In the genomic region with DNA sequence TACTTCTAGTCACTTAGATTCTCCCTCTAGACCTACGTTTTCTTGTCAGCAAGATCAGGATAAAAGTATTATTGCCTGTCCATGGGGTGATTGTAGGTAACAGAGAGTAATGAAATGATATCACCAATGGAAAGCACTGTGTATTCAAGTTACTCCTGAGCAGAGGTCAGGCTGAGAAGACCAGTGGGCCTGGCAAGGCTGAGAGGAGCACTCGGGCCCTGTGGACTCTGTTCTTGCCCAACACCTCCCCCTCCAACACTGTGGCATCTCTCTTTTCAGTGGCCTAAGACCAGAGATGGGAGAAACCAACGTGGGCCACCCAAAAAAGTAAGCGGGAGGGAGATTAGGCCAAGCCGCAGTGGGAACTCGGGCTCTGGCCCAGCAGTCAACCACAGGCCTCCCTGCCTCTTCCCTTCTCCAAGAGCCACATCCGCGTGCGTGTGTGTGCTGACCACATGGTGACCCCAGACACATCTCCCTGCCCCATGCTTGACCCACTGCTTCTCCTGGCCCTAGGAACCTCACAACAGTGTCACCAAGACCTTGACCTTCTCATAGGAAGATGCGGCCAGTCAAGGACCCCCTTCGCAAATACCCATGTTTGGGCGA, we compare ENCODE assay signal across 28 cellular contexts. TPM values are rescaled to one million over a fixed set of nuclear protein-coding genes. Genes with fewer than 3 reads are reported as not detected.
A peak's percentile ranks its signal among the peaks of the same experiment; 100 is the strongest.
DNase-seq lines count a peak whose midpoint lies in the region; ATAC-seq and TF ChIP-seq lines count a peak whose summit lies in the region.
"Had no signal": no experiment of that assay in that cellular context is flagged by ENCODE, and none has a peak within 500 bp of the region (broad histone marks: within the 10 kb centered on the region; RNA-seq: fewer than 3 reads in every experiment).

No MANE protein-coding gene starts in this region.

- no peaks in the 10 kb centered on the region for H3K27me3 ChIP-seq in CD8-positive, alpha-beta T cell (ENCODE audit: insufficient read depth, low read length)
- H3K27me3 ChIP-seq: ascending aorta, left lung, MG63, Peyer's patch had no signal

- H3K9me3 Mint-ChIP-seq in activated CD4-positive, alpha-beta T cell treated with anti-CD3 and anti-CD28 coated beads, Interleukin-2, amount 10 ng/mL, durations not matched to agents 7 days and 5 days = no peaks in the 10 kb centered on the region
- no peaks in the 10 kb centered on the region for H3K9me3 Mint-ChIP-seq in CD8-positive, alpha-beta T cell
- no peaks in the 10 kb centered on the region for H3K9me3 Mint-ChIP-seq in activated CD8-positive, alpha-beta T cell treated with anti-CD3 and anti-CD28 coated beads, Interleukin-2, amount 10 ng/mL, durations not matched to agents 7 days and 5 days (ENCODE audit: insufficient read depth)
- H3K9me3 Mint-ChIP-seq in neural crest cell = no peaks in the 10 kb centered on the region
- no peaks in the 10 kb centered on the region for H3K9me3 Mint-ChIP-seq in osteocyte (ENCODE audit: unreplicated experiment)
- H3K9me3 Mint-ChIP-seq: stimulated activated naive CD8-positive, alpha-beta T cell treated with anti-CD3 and anti-CD28 coated beads, Interleukin-15, amount 100 ng/mL, for 72 hours had no signal

- POLR2A ChIA-PET in activated CD4-positive, alpha-beta T cell treated with anti-CD3 and anti-CD28 coated beads, Interleukin-2, amount 10 ng/mL, durations not matched to agents 7 days and 5 days (lab: Charles Lee) = no interaction called here
- POLR2A ChIA-PET in CD8-positive, alpha-beta T cell (lab: Charles Lee) = no interaction called here
- POLR2A ChIA-PET in activated CD8-positive, alpha-beta T cell treated with anti-CD3 and anti-CD28 coated beads, Interleukin-2, amount 10 ng/mL, durations not matched to agents 7 days and 5 days (lab: Charles Lee) = interaction anchor here (1.3 kb wide), 1 partner anchor 56 kb away, joined by 3 read pairs; the partner anchor contains the start of gene MRPL9

- no peak overlapping the region for H3K27ac ChIP-seq in CD8-positive, alpha-beta T cell (ENCODE audit: low read depth, low read length)
- H3K27ac ChIP-seq: ascending aorta, left lung, SJCRH30, tibial nerve had no signal

- H3K27me3 Mint-ChIP-seq in activated CD4-positive, alpha-beta T cell treated with anti-CD3 and anti-CD28 coated beads, Interleukin-2, amount 10 ng/mL, durations not matched to agents 7 days and 5 days = no peaks in the 10 kb centered on the region
- H3K27me3 Mint-ChIP-seq in CD8-positive, alpha-beta T cell (ENCODE audit: low read depth) = no peaks in the 10 kb centered on the region
- H3K27me3 Mint-ChIP-seq in activated CD8-positive, alpha-beta T cell treated with anti-CD3 and anti-CD28 coated beads, Interleukin-2, amount 10 ng/mL, durations not matched to agents 7 days and 5 days (ENCODE audit: low read depth) = no peaks in the 10 kb centered on the region
- no peaks in the 10 kb centered on the region for H3K27me3 Mint-ChIP-seq in neural crest cell (ENCODE audit: low read depth)
- H3K27me3 Mint-ChIP-seq in osteocyte (ENCODE audit: unreplicated experiment) = peaks cover 5% of the 10 kb centered on the region
- H3K27me3 Mint-ChIP-seq: activated naive CD8-positive, alpha-beta T cell; stimulated activated naive CD8-positive, alpha-beta T cell treated with anti-CD3 and anti-CD28 coated beads, Interleukin-15, amount 100 ng/mL, for 72 hours had no signal

- H3K9me3 ChIP-seq in CD8-positive, alpha-beta T cell (ENCODE audit: low read length) = no peaks in the 10 kb centered on the region
- H3K9me3 ChIP-seq: ascending aorta, left lung, Peyer's patch, SJCRH30, tibial nerve had no signal

- no peaks in the 10 kb centered on the region for H3K36me3 ChIP-seq in CD8-positive, alpha-beta T cell (ENCODE audit: insufficient read depth, low read length)
- H3K36me3 ChIP-seq: ascending aorta, left lung, MG63, SJCRH30, tibial nerve had no signal

- H3K27ac Mint-ChIP-seq in activated CD4-positive, alpha-beta T cell treated with anti-CD3 and anti-CD28 coated beads, Interleukin-2, amount 10 ng/mL, durations not matched to agents 7 days and 5 days = peak overlapping the region; percentile 33
- peak overlapping the region; percentile 76 for H3K27ac Mint-ChIP-seq in CD8-positive, alpha-beta T cell
- H3K27ac Mint-ChIP-seq in activated CD8-positive, alpha-beta T cell treated with anti-CD3 and anti-CD28 coated beads, Interleukin-2, amount 10 ng/mL, durations not matched to agents 7 days and 5 days = peak overlapping the region; percentile 36
- H3K27ac Mint-ChIP-seq in neural crest cell (ENCODE audit: unreplicated experiment) (peak overlapping the region; percentile 36), osteocyte (ENCODE audit: unreplicated experiment) (no peak overlapping the region)
- H3K27ac Mint-ChIP-seq: activated naive CD8-positive, alpha-beta T cell; B cell; stimulated activated naive CD8-positive, alpha-beta T cell treated with anti-CD3 and anti-CD28 coated beads, Interleukin-15, amount 100 ng/mL, for 72 hours had no signal

- CTCF ChIA-PET in activated CD4-positive, alpha-beta T cell treated with anti-CD3 and anti-CD28 coated beads, Interleukin-2, amount 10 ng/mL, durations not matched to agents 7 days and 5 days (lab: Charles Lee) = interaction anchor here (1.1 to 3.7 kb wide), 7 partner anchors 8 to 40 kb away, joined by 3 to 17 read pairs (median 9); no protein-coding TSS in a partner anchor
- CTCF ChIA-PET in CD8-positive, alpha-beta T cell (lab: Charles Lee) = no interaction called here
- CTCF ChIA-PET in activated CD8-positive, alpha-beta T cell treated with anti-CD3 and anti-CD28 coated beads, Interleukin-2, amount 10 ng/mL, durations not matched to agents 7 days and 5 days (lab: Charles Lee) = no interaction called here

- H3K4me1 ChIP-seq in CD8-positive, alpha-beta T cell (ENCODE audit: insufficient read depth, low read length) = peaks cover 43% of the 10 kb centered on the region
- H3K4me1 ChIP-seq: ascending aorta, Peyer's patch, SJCRH30, tibial nerve had no signal

- no peak overlapping the region for H3K4me3 Mint-ChIP-seq in activated CD4-positive, alpha-beta T cell treated with anti-CD3 and anti-CD28 coated beads, Interleukin-2, amount 10 ng/mL, durations not matched to agents 7 days and 5 days
- no peak overlapping the region for H3K4me3 Mint-ChIP-seq in CD8-positive, alpha-beta T cell
- no peak overlapping the region for H3K4me3 Mint-ChIP-seq in activated CD8-positive, alpha-beta T cell treated with anti-CD3 and anti-CD28 coated beads, Interleukin-2, amount 10 ng/mL, durations not matched to agents 7 days and 5 days
- no peak overlapping the region for H3K4me3 Mint-ChIP-seq in neural crest cell
- H3K4me3 Mint-ChIP-seq in osteocyte (ENCODE audit: unreplicated experiment) = no peak overlapping the region
- H3K4me3 Mint-ChIP-seq: activated naive CD8-positive, alpha-beta T cell; B cell; stimulated activated naive CD8-positive, alpha-beta T cell treated with anti-CD3 and anti-CD28 coated beads, Interleukin-15, amount 100 ng/mL, for 72 hours had no signal

- peaks cover 71% of the 10 kb centered on the region for H3K4me1 Mint-ChIP-seq in activated CD4-positive, alpha-beta T cell treated with anti-CD3 and anti-CD28 coated beads, Interleukin-2, amount 10 ng/mL, durations not matched to agents 7 days and 5 days
- H3K4me1 Mint-ChIP-seq in CD8-positive, alpha-beta T cell (ENCODE audit: low read depth) = peaks cover 64% of the 10 kb centered on the region
- H3K4me1 Mint-ChIP-seq in activated CD8-positive, alpha-beta T cell treated with anti-CD3 and anti-CD28 coated beads, Interleukin-2, amount 10 ng/mL, durations not matched to agents 7 days and 5 days (ENCODE audit: low read depth) = peaks cover 60% of the 10 kb centered on the region
- H3K4me1 Mint-ChIP-seq in neural crest cell = no peaks in the 10 kb centered on the region
- no peaks in the 10 kb centered on the region for H3K4me1 Mint-ChIP-seq in osteocyte (ENCODE audit: unreplicated experiment)

- no peak for DNase-seq in activated CD4-positive, alpha-beta T cell treated with anti-CD3 and anti-CD28 coated beads, Interleukin-2, amount 10 ng/mL, durations not matched to agents 7 days and 5 days
- no peak for DNase-seq in activated CD4-positive, alpha-beta T cell treated with anti-CD3 and anti-CD28 coated beads for 4 hours
- DNase-seq in CD8-positive, alpha-beta T cell = no peak
- DNase-seq in activated CD8-positive, alpha-beta T cell treated with anti-CD3 and anti-CD28 coated beads, Interleukin-2, amount 10 ng/mL, durations not matched to agents 7 days and 5 days = no peak
- DNase-seq in neural crest cell (ENCODE audit: low read depth, low spot score) (no peak), ecto neural progenitor cell (ENCODE audit: low spot score) (no peak), osteocyte (ENCODE audit: extremely low spot score, unreplicated experiment) (no peak)
- DNase-seq: dermis blood vessel endothelial cell; hypothalamus; left lung; mesendoderm; MG63; NCI-H1436; NCI-H2081 treated with DMSO at 0.1 percent for 48 hours; NCI-H345; nucleus accumbens; SJCRH30; stimulated activated naive CD8-positive, alpha-beta T cell treated with anti-CD3 and anti-CD28 coated beads, Interleukin-15, amount 100 ng/mL, for 72 hours had no signal

- no peaks in the 10 kb centered on the region for H3K36me3 Mint-ChIP-seq in activated CD4-positive, alpha-beta T cell treated with anti-CD3 and anti-CD28 coated beads, Interleukin-2, amount 10 ng/mL, durations not matched to agents 7 days and 5 days (ENCODE audit: low read depth)
- H3K36me3 Mint-ChIP-seq in CD8-positive, alpha-beta T cell = no peaks in the 10 kb centered on the region
- no peaks in the 10 kb centered on the region for H3K36me3 Mint-ChIP-seq in activated CD8-positive, alpha-beta T cell treated with anti-CD3 and anti-CD28 coated beads, Interleukin-2, amount 10 ng/mL, durations not matched to agents 7 days and 5 days (ENCODE audit: low read depth)
- H3K36me3 Mint-ChIP-seq in neural crest cell (ENCODE audit: low read depth) = no peaks in the 10 kb centered on the region
- no peaks in the 10 kb centered on the region for H3K36me3 Mint-ChIP-seq in osteocyte (ENCODE audit: unreplicated experiment)
- H3K36me3 Mint-ChIP-seq: activated naive CD8-positive, alpha-beta T cell had no signal

- intact Hi-C loops in CD8-positive, alpha-beta T cell (cut with DNase I, micrococcal nuclease) = no loop called here

- no peak for ATAC-seq in CD8-positive, alpha-beta T cell
- ATAC-seq in activated CD8-positive, alpha-beta T cell treated with anti-CD3 and anti-CD28 coated beads, Interleukin-2, amount 10 ng/mL, durations not matched to agents 7 days and 5 days = no peak
- no peak for ATAC-seq in GM21723 (IDR thresholded peaks at IDR 0.05; ENCODE audit: unreplicated experiment)
- ATAC-seq: HCT116 had no signal

- TF ChIP-seq CTCF in CD8-positive, alpha-beta T cell (IDR thresholded peaks at IDR 0.05) = no peak
- TF ChIP-seq CTCF in neural crest cell (conservative IDR thresholded peaks at IDR 0.05) (no peak), osteocyte (IDR thresholded peaks at IDR 0.05) (no peak)

- H3K4me3 ChIP-seq in CD8-positive, alpha-beta T cell (ENCODE audit: low read depth, low read length) = no peak overlapping the region
- H3K4me3 ChIP-seq: ascending aorta, left lung, MG63, Peyer's patch, SJCRH30, tibial nerve had no signal

RNA-seq across cellular contexts. Expression of gene RORC, which starts 12.3 kb away (rescaled TPM):
- total RNA-seq in activated CD4-positive, alpha-beta T cell treated with anti-CD3 and anti-CD28 coated beads, Interleukin-2, amount 10 ng/mL, durations not matched to agents 7 days and 5 days = 1 to 10 TPM; 7.3 to 7.5 TPM
- 1 to 10 TPM; 4.8 to 5.6 TPM for total RNA-seq in CD8-positive, alpha-beta T cell
- 1 to 10 TPM; 2.4 to 2.7 TPM for total RNA-seq in activated CD8-positive, alpha-beta T cell treated with anti-CD3 and anti-CD28 coated beads, Interleukin-2, amount 10 ng/mL, durations not matched to agents 7 days and 5 days
- total RNA-seq in neural crest cell (0.12 TPM in 1 of 2 replicates, not detected in the other), osteocyte (not detected in 2 replicates)
- total RNA-seq: ascending aorta, B cell, Daoy, SJCRH30 had no signal

RNA-seq across cellular contexts. Expression of gene LINGO4, which starts 14.1 kb away (rescaled TPM):
- under 1 TPM; 0.35 to 0.50 TPM for total RNA-seq in activated CD4-positive, alpha-beta T cell treated with anti-CD3 and anti-CD28 coated beads, Interleukin-2, amount 10 ng/mL, durations not matched to agents 7 days and 5 days
- under 1 TPM; 0.11 to 0.22 TPM for total RNA-seq in CD8-positive, alpha-beta T cell
- under 1 TPM; 0.16 to 0.32 TPM for total RNA-seq in activated CD8-positive, alpha-beta T cell treated with anti-CD3 and anti-CD28 coated beads, Interleukin-2, amount 10 ng/mL, durations not matched to agents 7 days and 5 days
- total RNA-seq in neural crest cell (not detected in 2 replicates), osteocyte (not detected in 2 replicates)
- total RNA-seq: ascending aorta, B cell, Daoy, dermis blood vessel endothelial cell, fibroblast of lung, HT-29, SJCRH30, tibial nerve had no signal

RNA-seq across cellular contexts. Expression of gene C2CD4D, which starts 20.3 kb away (rescaled TPM):
- 1 to 10 TPM in 1 of 2 experiments, under 1 TPM in 1; 0.89 to 1.1 TPM for total RNA-seq in activated CD4-positive, alpha-beta T cell treated with anti-CD3 and anti-CD28 coated beads, Interleukin-2, amount 10 ng/mL, durations not matched to agents 7 days and 5 days
- under 1 TPM; 0.44 to 0.65 TPM for total RNA-seq in CD8-positive, alpha-beta T cell
- total RNA-seq in activated CD8-positive, alpha-beta T cell treated with anti-CD3 and anti-CD28 coated beads, Interleukin-2, amount 10 ng/mL, durations not matched to agents 7 days and 5 days = under 1 TPM; 0.23 to 0.26 TPM
- total RNA-seq in neural crest cell (0.39 and 0.40 TPM in 2 replicates), osteocyte (not detected in 2 replicates)
- total RNA-seq: ascending aorta, B cell, Daoy, dermis blood vessel endothelial cell, fibroblast of lung, SJCRH30 had no signal

RNA-seq across cellular contexts. Expression of gene TDRKH, which starts 29.0 kb away (rescaled TPM):
- total RNA-seq in activated CD4-positive, alpha-beta T cell treated with anti-CD3 and anti-CD28 coated beads, Interleukin-2, amount 10 ng/mL, durations not matched to agents 7 days and 5 days = 10 to 100 TPM; 14.6 to 17.3 TPM
- total RNA-seq in CD8-positive, alpha-beta T cell = 1 to 10 TPM; 3.6 to 3.9 TPM
- total RNA-seq in activated CD8-positive, alpha-beta T cell treated with anti-CD3 and anti-CD28 coated beads, Interleukin-2, amount 10 ng/mL, durations not matched to agents 7 days and 5 days = 10 to 100 TPM; 14.6 to 16.4 TPM
- total RNA-seq in neural crest cell (19.9 and 21.9 TPM in 2 replicates), osteocyte (3.0 and 3.6 TPM in 2 replicates)

RNA-seq across cellular contexts. Expression of gene THEM5, which starts 34.2 kb away (rescaled TPM):
- not detected for total RNA-seq in activated CD4-positive, alpha-beta T cell treated with anti-CD3 and anti-CD28 coated beads, Interleukin-2, amount 10 ng/mL, durations not matched to agents 7 days and 5 days
- total RNA-seq in CD8-positive, alpha-beta T cell = not detected
- not detected for total RNA-seq in activated CD8-positive, alpha-beta T cell treated with anti-CD3 and anti-CD28 coated beads, Interleukin-2, amount 10 ng/mL, durations not matched to agents 7 days and 5 days
- total RNA-seq in neural crest cell (not detected in 2 replicates), osteocyte (not detected in 2 replicates)
- total RNA-seq: ascending aorta, B cell, Daoy, fibroblast of lung, HT-29, left lung, Peyer's patch, tibial nerve had no signal
